10 cellular contexts compared by ENCODE assay signal in genomic region chr2:5722236-5722635, GRCh38. TPM values are rescaled to one million over a fixed set of nuclear protein-coding genes. Genes with fewer than 3 reads are reported as not detected.
"Had no signal": no experiment of that assay in that cellular context is flagged by ENCODE, and none has a peak within 500 bp of the region (broad histone marks: within the 10 kb centered on the region; RNA-seq: fewer than 3 reads in every experiment).

No MANE protein-coding gene starts in this region.

- ATAC-seq: HepG2, K562 had no signal

- H3K27ac Mint-ChIP-seq: IgD-negative memory B cell had no signal

- DNase-seq: IMR-90, KBM-7, KG1 had no signal

- H3K4me3 ChIP-seq: K562 had no signal

- FAIRE-seq: HepG2, HTR-8/SVneo, K562 had no signal

- H3K27ac ChIP-seq: HL-60 had no signal

- H3K4me3 Mint-ChIP-seq: IgD-negative memory B cell had no signal

RNA-seq across cellular contexts. Expression of gene SOX11, which starts 30.1 kb away (rescaled TPM):
- total RNA-seq: HepG2, HT-29, HT1080 had no signal
- polyA plus RNA-seq: HepG2, IgD-negative memory B cell, K562 had no signal
